In genomic region chr18:3810271-3810670, GRCh38 we compare ENCODE assay signal across 27 cellular contexts.
"Had no signal": no experiment of that assay in that cellular context is flagged by ENCODE, and none has a peak within 500 bp of the region (broad histone marks: within the 10 kb centered on the region; RNA-seq: fewer than 3 reads in every experiment).

No MANE protein-coding gene starts in this region.

- DNase-seq: activated B cell treated with CpG ODN at 0.5 μM for 24 hours; activated CD4-positive, alpha-beta T cell treated with anti-CD3 and anti-CD28 coated beads, Interleukin-2, amount 50 U/mL, for 1 hour; activated CD8-positive, alpha-beta T cell treated with anti-CD3 and anti-CD28 coated beads for 36 hours; activated naive CD8-positive, alpha-beta T cell treated with anti-CD3 and anti-CD28 coated beads, Interleukin-2, amount 50 U/mL, for 24 hours; activated T-cell treated with anti-CD3 and anti-CD28 coated beads, Interleukin-2, amount 50 U/mL, for 4 hours; dermis blood vessel endothelial cell; effector CD8-positive, alpha-beta T cell; esophagus squamous epithelium; foreskin keratinocyte; heart left ventricle; left lung; lower lobe of right lung; mesendoderm; right lobe of liver; stimulated activated CD4-positive, alpha-beta T cell treated with anti-CD3 and anti-CD28 coated beads, Interleukin-2, amount 100 ng/mL, for 48 hours; stimulated activated naive CD4-positive, alpha-beta T cell treated with Interleukin-2 at 50 U/mL for 16 hours; T-helper 2 cell; uterus had no signal

- H3K36me3 Mint-ChIP-seq: activated naive CD4-positive, alpha-beta T cell treated with anti-CD3 and anti-CD28 coated beads, Interleukin-2, amount 50 U/mL, for 24 hours; type B pancreatic cell had no signal

- H3K4me3 Mint-ChIP-seq: activated B cell treated with CpG ODN at 0.5 μM for 24 hours; activated CD8-positive, alpha-beta T cell treated with anti-CD3 and anti-CD28 coated beads for 36 hours; activated naive CD4-positive, alpha-beta T cell treated with anti-CD3 and anti-CD28 coated beads, Interleukin-2, amount 50 U/mL, for 24 hours; activated naive CD8-positive, alpha-beta T cell treated with anti-CD3 and anti-CD28 coated beads, Interleukin-2, amount 50 U/mL, for 24 hours; activated T-cell treated with anti-CD3 and anti-CD28 coated beads, Interleukin-2, amount 50 U/mL, for 4 hours; nephron; type B pancreatic cell had no signal

- H3K27ac ChIP-seq: epithelial cell of prostate, esophagus squamous epithelium, foreskin keratinocyte, heart left ventricle, left lung, lower lobe of right lung, right lobe of liver, thoracic aorta had no signal

- H3K4me3 ChIP-seq: esophagus squamous epithelium, heart left ventricle, left lung, lower lobe of right lung, right lobe of liver, thoracic aorta, uterus had no signal

- H3K9me3 ChIP-seq: esophagus squamous epithelium, heart left ventricle, left lung, lower lobe of right lung, right lobe of liver, thoracic aorta, uterus had no signal

- H3K27ac Mint-ChIP-seq: activated B cell treated with CpG ODN at 0.5 μM for 24 hours; activated CD8-positive, alpha-beta T cell treated with anti-CD3 and anti-CD28 coated beads for 36 hours; activated naive CD4-positive, alpha-beta T cell treated with anti-CD3 and anti-CD28 coated beads, Interleukin-2, amount 50 U/mL, for 24 hours; activated naive CD8-positive, alpha-beta T cell treated with anti-CD3 and anti-CD28 coated beads, Interleukin-2, amount 50 U/mL, for 24 hours; activated T-helper 2 cell treated with anti-CD3 and anti-CD28 coated beads, Interferon-gamma antibody, Interleukin-2, Interleukin-4, amounts not matched to agents 10 μg/mL and 5 μg/mL and 100 μg/mL, durations not matched to agents 14 hours and 24 hours and 36 hours; nephron; type B pancreatic cell had no signal

- H3K36me3 ChIP-seq: esophagus squamous epithelium, heart left ventricle, left lung, lower lobe of right lung, right lobe of liver, thoracic aorta, uterus had no signal

- H3K4me1 ChIP-seq: esophagus squamous epithelium, heart left ventricle, left lung, lower lobe of right lung, right lobe of liver, uterus had no signal

- FAIRE-seq: bronchial epithelial cell, colon, endometrium had no signal

- H3K27me3 Mint-ChIP-seq: activated CD8-positive, alpha-beta T cell treated with anti-CD3 and anti-CD28 coated beads for 36 hours; activated naive CD8-positive, alpha-beta T cell treated with anti-CD3 and anti-CD28 coated beads, Interleukin-2, amount 50 U/mL, for 24 hours; type B pancreatic cell had no signal

- H3K4me1 Mint-ChIP-seq: activated B cell treated with CpG ODN at 0.5 μM for 24 hours; activated naive CD4-positive, alpha-beta T cell treated with anti-CD3 and anti-CD28 coated beads, Interleukin-2, amount 50 U/mL, for 24 hours; activated naive CD8-positive, alpha-beta T cell treated with anti-CD3 and anti-CD28 coated beads, Interleukin-2, amount 50 U/mL, for 24 hours; nephron had no signal

- H3K9me3 Mint-ChIP-seq: activated B cell treated with CpG ODN at 0.5 μM for 24 hours; activated CD8-positive, alpha-beta T cell treated with anti-CD3 and anti-CD28 coated beads for 36 hours; activated naive CD4-positive, alpha-beta T cell treated with anti-CD3 and anti-CD28 coated beads, Interleukin-2, amount 50 U/mL, for 24 hours; activated naive CD8-positive, alpha-beta T cell treated with anti-CD3 and anti-CD28 coated beads, Interleukin-2, amount 50 U/mL, for 24 hours; activated T-cell treated with anti-CD3 and anti-CD28 coated beads, Interleukin-2, amount 50 U/mL, for 4 hours; activated T-helper 2 cell treated with anti-CD3 and anti-CD28 coated beads, Interferon-gamma antibody, Interleukin-2, Interleukin-4, amounts not matched to agents 10 μg/mL and 5 μg/mL and 100 μg/mL, durations not matched to agents 14 hours and 24 hours and 36 hours; nephron; type B pancreatic cell had no signal

- H3K27me3 ChIP-seq: esophagus squamous epithelium, foreskin keratinocyte, heart left ventricle, left lung, right lobe of liver, uterus had no signal
